8 cellular contexts compared by ENCODE assay signal in genomic region chr12:48105867-48106563, GRCh38. TPM values are rescaled to one million over a fixed set of nuclear protein-coding genes. Genes with fewer than 3 reads are reported as not detected.
DNase-seq lines count a peak whose midpoint lies in the region; ATAC-seq, FAIRE-seq and TF ChIP-seq lines count a peak whose summit lies in the region.

SENP1 (minus strand) TSS chr12:48106079; CDS start chr12:48101472, 4,607 bp downstream.

- in situ Hi-C loops in T47D (cut with HindIII; ENCODE audit: low pct_unique_long_range_greater_than_20kb, low sequenced_read_pairs): no loop called here

- no peak for TF ChIP-seq RAD21 in A549 (conservative IDR thresholded peaks at IDR 0.05 in 1 of 2, IDR thresholded peaks at IDR 0.05 in 1 of 2)

- H3K9me3 ChIP-seq in A549: no peaks in the 10 kb centered on the region
- no peaks in the 10 kb centered on the region for H3K9me3 ChIP-seq in iPS-18c (ENCODE audit: control insufficient read depth, insufficient read depth, low read length)

- ATAC-seq in A549: peak; percentile 95 to 98
- peak; percentile 64 for ATAC-seq in GM18868 (IDR thresholded peaks at IDR 0.05; ENCODE audit: unreplicated experiment)
- peak; percentile 65 for ATAC-seq in HG03103 (IDR thresholded peaks at IDR 0.05; ENCODE audit: low read depth, unreplicated experiment)

- peak within 1 kb of the TSS; percentile 93 for H3K4me3 ChIP-seq in A549
- H3K4me3 ChIP-seq in iPS-18c (ENCODE audit: insufficient read depth, low read depth, low read length): peak within 1 kb of the TSS; percentile 86
- H3K4me3 ChIP-seq in skin epidermis: peak within 1 kb of the TSS; percentile 79 to 100 (median 97)

- TF ChIP-seq EP300 in A549 (IDR thresholded peaks at IDR 0.05): no peak

- WGBS in A549 (ENCODE audit: missing lambda C conversion rate): under 1% methylated on average over 35 of the region's 52 CpGs

- peak within 1 kb of the TSS; percentile 90 for H3K4me2 ChIP-seq in A549

- POLR2A ChIA-PET in A549 (lab: Yijun Ruan, JAX): interaction anchor here (1.0 to 2.1 kb wide), 4 partner anchors 13 to 104 kb away, joined by 3 to 24 read pairs (median 10); partner anchors contain the start of genes ASB8 and PFKM

- CTCF ChIA-PET in A549 (lab: Yijun Ruan, JAX): interaction anchor here (0.9 to 1.9 kb wide), 6 partner anchors 13 to 77 kb away, joined by 3 to 6 read pairs (median 4); partner anchors contain the start of genes CCDC184 and PFKM

- peak; percentile 86 to 94 for DNase-seq in A549 (ENCODE audit: low read depth in 1 of 2, low spot score in 1 of 2)
- peak; percentile 79 for DNase-seq in NCI-H2196 treated with DMSO at 0.1 percent for 48 hours (lab: John Stamatoyannopoulos, UW; ENCODE audit: unreplicated experiment)
- peak; percentile 79 to 94 for DNase-seq in T47D (ENCODE audit: low read depth in 1 of 2, low spot score in 1 of 2)

- peaks cover 13% of the 10 kb centered on the region for H3K4me1 ChIP-seq in A549

- FAIRE-seq in A549 (lab: Jason Lieb, UNC): no peak

- TF ChIP-seq POLR2A in A549 (IDR thresholded peaks at IDR 0.05; ENCODE audit: low read length): peak; percentile 48; the same call in 1 of the 2 replicates

- TF ChIP-seq CTCF in A549 (IDR thresholded peaks at IDR 0.05): no peak
- TF ChIP-seq CTCF in VCaP (conservative IDR thresholded peaks at IDR 0.05): no peak

- peak within 1 kb of the TSS; percentile 97 to 99 for H3K27ac ChIP-seq in A549
- H3K27ac ChIP-seq in VCaP: peak within 1 kb of the TSS; percentile 96
- peak within 1 kb of the TSS; percentile 71 to 99 (median 97) for H3K27ac ChIP-seq in skin epidermis

TF ChIP-seq in A549, 52 proteins besides CTCF, POLR2A, EP300 and RAD21:
- TF ChIP-seq EHMT2 (IDR thresholded peaks at IDR 0.05; ENCODE audit: low read depth) (peak; percentile 76), ZFP36 (IDR thresholded peaks at IDR 0.05; ENCODE audit: borderline replicate concordance, partially characterized antibody) (no peak), MAZ (IDR thresholded peaks at IDR 0.05; ENCODE audit: borderline replicate concordance, low read depth, low read length) (0 out of 2 replicates have a peak, but pooled peaks have one; percentile 49), HDAC2 (IDR thresholded peaks at IDR 0.05) (no peak), ZSCAN20 (CRISPR knock-in tag; IDR thresholded peaks at IDR 0.05) (0 out of 2 replicates have a peak, but pooled peaks have one; percentile 55), E2F6 (IDR thresholded peaks at IDR 0.05; ENCODE audit: borderline replicate concordance, low read depth) (peak; percentile 70; the same call in 1 of the 2 replicates), EHF (CRISPR knock-in tag; IDR thresholded peaks at IDR 0.05) (0 out of 2 replicates have a peak, but pooled peaks have one; percentile 45), ESRRA (IDR thresholded peaks at IDR 0.05; ENCODE audit: borderline replicate concordance, low read length) (peak; percentile 22; the same call in 1 of the 2 replicates), PHF8 (IDR thresholded peaks at IDR 0.05; ENCODE audit: borderline replicate concordance, low read depth) (peak; percentile 53), JUN (IDR thresholded peaks at IDR 0.05) (peak; percentile 75 to 88; a peak in 4 of 5 replicates), RFX5 (IDR thresholded peaks at IDR 0.05) (0 out of 2 replicates have a peak, but pooled peaks have one; percentile 19), FOSB (CRISPR knock-in tag; IDR thresholded peaks at IDR 0.05) (no peak), MAX (IDR thresholded peaks at IDR 0.05) (peak; percentile 74), MYC (IDR thresholded peaks at IDR 0.05; ENCODE audit: borderline replicate concordance, low read length) (peak; percentile 61; the same call in 1 of the 2 replicates), HMGXB4 (CRISPR knock-in tag; IDR thresholded peaks at IDR 0.05; ENCODE audit: borderline replicate concordance) (peak; percentile 61; the same call in 1 of the 2 replicates), HEYL (CRISPR knock-in tag; IDR thresholded peaks at IDR 0.05) (0 out of 2 replicates have a peak, but pooled peaks have one; percentile 37), CHD2 (IDR thresholded peaks at IDR 0.05; ENCODE audit: low read length, partially characterized antibody) (no peak), SMC3 (IDR thresholded peaks at IDR 0.05) (peak; percentile 3; the same call in 1 of the 3 replicates), NFE2L2 (conservative IDR thresholded peaks at IDR 0.05; ENCODE audit: low read length) (no peak), KDM5A (IDR thresholded peaks at IDR 0.05) (peak; percentile 85)

RNA-seq across cellular contexts. Expression of gene SENP1, which starts in this region (rescaled TPM):
- polyA plus RNA-seq in A549 (2011; rRNA removed) (49.2 and 49.3 TPM in 2 replicates), A549 (2017; fragmentation: RNase III; extraction: RNeasy Plus Mini Kit Qiagen cat#74134 plus additional on column Dnase treatment) (11.9 to 16.1 TPM (median 13.9 TPM) in 3 replicates)
- 8.3 and 9.0 TPM in 2 replicates for polyA plus RNA-seq in A549 (2012; cell fraction: cytosol; rRNA removed)
- 4.0 and 5.2 TPM in 2 replicates for polyA plus RNA-seq in A549 (2012; cell fraction: nucleus; rRNA removed)
- polyA minus RNA-seq in A549 (2011; rRNA and poly(A)+ RNA removed): 33.4 and 37.1 TPM in 2 replicates

Comparison
In these comparisons a context has a peak if more than half of its experiments do, and no peak if none do; other contexts are left out.
1. Peak in every context shown above with its lines: DNase-seq, ATAC-seq, H3K4me3 ChIP-seq and H3K27ac ChIP-seq.